8 cellular contexts compared by ENCODE assay signal in genomic region chr4:152780267-152780811, GRCh38. TPM values are rescaled to one million over a fixed set of nuclear protein-coding genes. Genes with fewer than 3 reads are reported as not detected.
DNase-seq lines count a peak whose midpoint lies in the region; ATAC-seq and TF ChIP-seq lines count a peak whose summit lies in the region.

No MANE protein-coding gene starts in this region.

- H3K79me2 ChIP-seq in Loucy (ENCODE audit: insufficient read depth, low read length) (peaks cover 65% of the 10 kb centered on the region), mammary epithelial cell (ENCODE audit: insufficient read depth, low read length) (peaks cover 52% of the 10 kb centered on the region)

- no peaks in the 10 kb centered on the region for H3F3A ChIP-seq in Loucy (ENCODE audit: low read depth)

- TF ChIP-seq CTCF in Loucy (conservative IDR thresholded peaks at IDR 0.05; ENCODE audit: low read length) = no peak
- TF ChIP-seq CTCF in mammary epithelial cell (conservative IDR thresholded peaks at IDR 0.05 in 1 of 2, IDR thresholded peaks at IDR 0.05 in 1 of 2; ENCODE audit: extremely low read depth in 1 of 2, insufficient read depth in 1 of 2, low read depth in 1 of 2, low read length in 2 of 2) = no peak
- TF ChIP-seq CTCF in left lung (IDR thresholded peaks at IDR 0.05) = no peak

- intact Hi-C loops in Right ventricle myocardium inferior (cut with DNase I) = no loop called here
- intact Hi-C loops in cardiac septum (cut with DNase I) = no loop called here
- intact Hi-C loops in mammary epithelial cell (cut with micrococcal nuclease) = no loop called here
- intact Hi-C loops in left lung (cut with DNase I) = no loop called here

- ATAC-seq in Right ventricle myocardium inferior = peak; percentile 15
- peak; percentile 3 for ATAC-seq in left lung
- no peak for ATAC-seq in HG02970 (IDR thresholded peaks at IDR 0.05; ENCODE audit: low FRiP score, unreplicated experiment)

- H3K27ac ChIP-seq in mammary epithelial cell (ENCODE audit: insufficient read depth, low read depth, low read length) (peak overlapping the region; percentile 86), left lung (peak overlapping the region; percentile 81 to 89)

- peaks cover 38% of the 10 kb centered on the region for H4K20me1 ChIP-seq in Loucy (ENCODE audit: insufficient read depth, low read length, poor library complexity, severe bottlenecking)
- no peaks in the 10 kb centered on the region for H4K20me1 ChIP-seq in mammary epithelial cell (ENCODE audit: insufficient read depth, low read length)

- TSS peak; percentile 56 for BruUV-seq in mammary epithelial cell (replicated peaks; lab: Mats Ljungman, UMichigan)

- H3K9ac ChIP-seq in Loucy (ENCODE audit: low read depth, low read length, poor library complexity, severe bottlenecking) = peak overlapping the region; percentile 85
- peak overlapping the region; percentile 96 for H3K9ac ChIP-seq in mammary epithelial cell (ENCODE audit: insufficient read depth, low read length)

- H3K4me1 ChIP-seq in Loucy (ENCODE audit: insufficient read depth, low read length, poor library complexity, severe bottlenecking) = peaks cover 67% of the 10 kb centered on the region
- peaks cover 22% of the 10 kb centered on the region for H3K4me1 ChIP-seq in mammary epithelial cell (ENCODE audit: insufficient read depth, low read length)
- H3K4me1 ChIP-seq in left lung = peaks cover 0 to 33% of the 10 kb centered on the region in 2 donors

- DNase-seq in Right ventricle myocardium inferior (ENCODE audit: missing footprints) = no peak
- DNase-seq in cardiac septum (ENCODE audit: low spot score) = no peak
- no peak for DNase-seq in mammary epithelial cell
- DNase-seq in left lung = no peak
- DNase-seq in superior temporal gyrus (ENCODE audit: extremely low spot score) = peak; percentile 51
- no peak for DNase-seq in NCI-H2196 treated with DMSO at 0.1 percent for 48 hours (lab: John Stamatoyannopoulos, UW; ENCODE audit: unreplicated experiment)

- H3K36me3 ChIP-seq in Loucy (ENCODE audit: insufficient read depth, low read length) = no peaks in the 10 kb centered on the region
- no peaks in the 10 kb centered on the region for H3K36me3 ChIP-seq in mammary epithelial cell (ENCODE audit: insufficient read depth, low read length)
- H3K36me3 ChIP-seq in left lung = no peaks in the 10 kb centered on the region

- dilution Hi-C loops in mammary epithelial cell (cut with HindIII; ENCODE audit: low sequenced_read_pairs) = no loop called here

- H3K9me3 ChIP-seq in Loucy (ENCODE audit: insufficient read depth, low read depth, low read length) (no peaks in the 10 kb centered on the region), mammary epithelial cell (replicated peaks; ENCODE audit: insufficient read depth, low read length) (no peaks in the 10 kb centered on the region), left lung (no peaks in the 10 kb centered on the region)

- H3K4me3 ChIP-seq in Loucy (ENCODE audit: low read length, poor library complexity, severe bottlenecking) = peak overlapping the region; percentile 94
- peak overlapping the region; percentile 64 to 80 (median 66) for H3K4me3 ChIP-seq in mammary epithelial cell (replicated peaks in 1 of 3; ENCODE audit: insufficient read depth in 1 of 3, low read depth in 2 of 3, low read length in 3 of 3)
- H3K4me3 ChIP-seq in left lung = peak overlapping the region; percentile 56 to 82

- H3K4me2 ChIP-seq in Loucy (ENCODE audit: low read depth, low read length, poor library complexity, severe bottlenecking) (peak overlapping the region; percentile 91), mammary epithelial cell (ENCODE audit: insufficient read depth, low read depth, low read length) (peak overlapping the region; percentile 82)

- no peaks in the 10 kb centered on the region for H3K27me3 ChIP-seq in Loucy (ENCODE audit: insufficient read depth, low read length, poor library complexity, severe bottlenecking)
- no peaks in the 10 kb centered on the region for H3K27me3 ChIP-seq in mammary epithelial cell (ENCODE audit: insufficient read depth, low read length)
- no peaks in the 10 kb centered on the region for H3K27me3 ChIP-seq in left lung

- H2AFZ ChIP-seq in Loucy (ENCODE audit: low read length) = peak overlapping the region; percentile 92
- peak overlapping the region; percentile 100 for H2AFZ ChIP-seq in mammary epithelial cell (ENCODE audit: low read depth, low read length)

- H3K9me2 ChIP-seq in Loucy (replicated peaks; ENCODE audit: low read depth, low read length) = no peaks in the 10 kb centered on the region

- in situ Hi-C loops in mammary epithelial cell (cut with MboI; ENCODE audit: low sequenced_read_pairs in 2 of 2) = no loop called here

- 0% methylated on average over 12 of the region's 16 CpGs for WGBS in mammary epithelial cell (ENCODE audit: low coverage, missing lambda C conversion rate)

- CTCF ChIA-PET in mammary epithelial cell (lab: Charles Lee; ENCODE audit: low non-redundant PET) = no interaction called here

RNA-seq across cellular contexts. Expression of gene ARFIP1, which starts 0.6 kb away (rescaled TPM):
- 13.4 TPM for total RNA-seq in Right ventricle myocardium inferior
- 11.9 TPM for total RNA-seq in cardiac septum
- total RNA-seq in mammary epithelial cell = 10 to 100 TPM; 34.8 to 42.8 TPM
- 14.7 TPM for polyA plus RNA-seq in mammary epithelial cell
- polyA minus RNA-seq in mammary epithelial cell = 19.6 TPM
- total RNA-seq in left lung = 10 to 100 TPM; 34.7 to 36.4 TPM

RNA-seq across cellular contexts. Expression of gene TIGD4, which starts 0.8 kb away (rescaled TPM):
- total RNA-seq in Right ventricle myocardium inferior = not detected
- 0.40 TPM for total RNA-seq in cardiac septum
- under 1 TPM; 0.50 to 0.71 TPM for total RNA-seq in mammary epithelial cell
- polyA plus RNA-seq in mammary epithelial cell = 0.17 TPM
- not detected for polyA minus RNA-seq in mammary epithelial cell
- total RNA-seq in left lung = under 1 TPM; 0.38 to 0.39 TPM
